ENCODE assay signal across 19 cellular contexts in the genomic region with DNA sequence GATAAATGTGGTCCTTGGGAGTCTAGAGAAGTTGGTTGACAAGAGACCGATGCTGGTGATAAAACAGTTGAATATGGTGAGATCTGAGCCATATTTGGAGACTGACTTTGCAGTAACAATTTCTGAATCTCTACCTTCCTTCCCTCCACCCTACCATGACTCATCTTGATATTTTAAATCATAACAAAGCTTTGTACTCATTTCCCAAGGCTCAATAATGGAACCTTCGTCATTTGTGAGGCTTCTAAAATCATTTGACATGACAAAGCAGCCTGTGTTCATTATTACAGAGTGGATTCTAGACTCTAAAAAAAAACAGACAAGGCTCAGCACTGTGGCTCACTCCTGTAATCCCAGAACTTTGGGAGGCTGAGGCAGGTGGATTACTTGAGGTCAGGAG. TPM values are rescaled to one million over a fixed set of nuclear protein-coding genes. Genes with fewer than 3 reads are reported as not detected.
"Had no signal": no experiment of that assay in that cellular context is flagged by ENCODE, and none has a peak within 500 bp of the region (broad histone marks: within the 10 kb centered on the region; RNA-seq: fewer than 3 reads in every experiment).

No MANE protein-coding gene starts in this region.

- H3K36me3 Mint-ChIP-seq: activated naive CD8-positive, alpha-beta T cell treated with anti-CD3 and anti-CD28 coated beads, Interleukin-2, amount 10 ng/mL, durations not matched to agents 7 days and 5 days; brain had no signal

- DNase-seq: activated CD4-positive, alpha-beta T cell treated with anti-CD3 and anti-CD28 coated beads, Interleukin-2, amount 50 U/mL, for 1 hour; activated CD4-positive, CD25-positive, alpha-beta regulatory T cell; activated CD8-positive, alpha-beta memory T cell treated with anti-CD3 and anti-CD28 coated beads for 24 hours; activated naive CD8-positive, alpha-beta T cell treated with anti-CD3 and anti-CD28 coated beads, Interleukin-2, amount 10 ng/mL, durations not matched to agents 7 days and 5 days; cortex of kidney; effector CD4-positive, alpha-beta T cell; hippocampal formation; left ventricle myocardium inferior; ovary; stimulated activated CD4-positive, alpha-beta T cell treated with anti-CD3 and anti-CD28 coated beads, Interleukin-12 subunit alpha, Interleukin-12 subunit beta, amount 100 ng/mL, for 4 hours; stimulated activated CD4-positive, alpha-beta T cell treated with anti-CD3 and anti-CD28 coated beads, Interleukin-2, amount 100 ng/mL, for 24 hours; SW 1271; thyroid gland; uterus had no signal

- H3K4me1 Mint-ChIP-seq: activated naive CD8-positive, alpha-beta T cell treated with anti-CD3 and anti-CD28 coated beads, Interleukin-2, amount 10 ng/mL, durations not matched to agents 7 days and 5 days; brain had no signal

- H3K4me3 Mint-ChIP-seq: activated naive CD8-positive, alpha-beta T cell treated with anti-CD3 and anti-CD28 coated beads, Interleukin-2, amount 10 ng/mL, durations not matched to agents 7 days and 5 days; brain had no signal

- H3K9me3 Mint-ChIP-seq: activated naive CD8-positive, alpha-beta T cell treated with anti-CD3 and anti-CD28 coated beads, Interleukin-2, amount 10 ng/mL, durations not matched to agents 7 days and 5 days; brain had no signal

- H3K27ac Mint-ChIP-seq: activated naive CD8-positive, alpha-beta T cell treated with anti-CD3 and anti-CD28 coated beads, Interleukin-2, amount 10 ng/mL, durations not matched to agents 7 days and 5 days; brain had no signal

RNA-seq across cellular contexts. Expression of a gene that starts 54.0 kb away (rescaled TPM):
- total RNA-seq: activated naive CD8-positive, alpha-beta T cell treated with anti-CD3 and anti-CD28 coated beads, Interleukin-2, amount 10 ng/mL, durations not matched to agents 7 days and 5 days; fibroblast of lung; kidney epithelial cell; left ventricle myocardium inferior; ovary; pulmonary artery endothelial cell; T-helper 2 cell treated with Interferon-gamma antibody and Interleukin-4, amounts not matched to agents 100 ng/mL and 5 ng/mL, for 36 hours; thyroid gland; uterus had no signal
